ENCODE assay signal across 9 cellular contexts in genomic region chr17:4364622-4365041, GRCh38. TPM values are rescaled to one million over a fixed set of nuclear protein-coding genes. Genes with fewer than 3 reads are reported as not detected.
A peak's percentile ranks its signal among the peaks of the same experiment; 100 is the strongest.
DNase-seq lines count a peak whose midpoint lies in the region; ATAC-seq, FAIRE-seq and TF ChIP-seq lines count a peak whose summit lies in the region.
"Had no signal": no experiment of that assay in that cellular context is flagged by ENCODE, and none has a peak within 500 bp of the region (broad histone marks: within the 10 kb centered on the region; RNA-seq: fewer than 3 reads in every experiment).

No MANE protein-coding gene starts in this region.

- H3K4me1 ChIP-seq in NT2/D1 (ENCODE audit: insufficient read depth, insufficient read length) (no peaks in the 10 kb centered on the region), endocrine pancreas (ENCODE audit: control insufficient read depth, insufficient read depth, low read length) (peaks cover 9% of the 10 kb centered on the region)

- H3K36me3 Mint-ChIP-seq in CD14-positive monocyte (peaks cover 0 to 23% of the 10 kb centered on the region in 2 donors), neural crest cell (ENCODE audit: low read depth) (peaks cover 9% of the 10 kb centered on the region)

- TF ChIP-seq CTCF in CD14-positive monocyte (IDR thresholded peaks at IDR 0.05) (no peak), neural crest cell (conservative IDR thresholded peaks at IDR 0.05) (no peak)

- H3K4me3 Mint-ChIP-seq in CD14-positive monocyte (peak overlapping the region; percentile 87 to 91), neural crest cell (peak overlapping the region; percentile 98)

- H3K9me3 Mint-ChIP-seq in CD14-positive monocyte, result no peaks in the 10 kb centered on the region
- H3K9me3 Mint-ChIP-seq in neural crest cell, result no peaks in the 10 kb centered on the region

- H3K27me3 Mint-ChIP-seq in CD14-positive monocyte (ENCODE audit: low read depth in 3 of 3) (peaks cover 0 to 2% (median 0%) of the 10 kb centered on the region in 3 donors), neural crest cell (ENCODE audit: low read depth) (no peaks in the 10 kb centered on the region)

- intact Hi-C loops in CD14-positive monocyte (cut with micrococcal nuclease), result loop anchor here (5.0 kb wide), 2 partner anchors 102 to 188 kb away; partner anchors contain the start of gene ANKFY1 (in 2 of the 2)

- H3K27me3 ChIP-seq in NT2/D1 (ENCODE audit: insufficient read depth, insufficient read length) (no peaks in the 10 kb centered on the region), endocrine pancreas (ENCODE audit: control insufficient read depth, insufficient read depth, low read length) (no peaks in the 10 kb centered on the region)

- H3K9me3 ChIP-seq in NT2/D1 (ENCODE audit: insufficient read depth, low read length) (no peaks in the 10 kb centered on the region), endocrine pancreas (ENCODE audit: control insufficient read depth, low read length) (no peaks in the 10 kb centered on the region)

- FAIRE-seq in frontal cortex (lab: Jason Lieb, UNC), result no peak
- FAIRE-seq: TTC549 had no signal

- ATAC-seq in HG03039 (IDR thresholded peaks at IDR 0.05; ENCODE audit: unreplicated experiment) (no peak), GM21390 (IDR thresholded peaks at IDR 0.05; ENCODE audit: unreplicated experiment) (no peak), HG03045 (IDR thresholded peaks at IDR 0.05; ENCODE audit: unreplicated experiment) (no peak)

- H3K4me3 ChIP-seq in NT2/D1 (ENCODE audit: insufficient read length, low read depth), result peak overlapping the region; percentile 80
- H3K4me3 ChIP-seq in endocrine pancreas (ENCODE audit: control insufficient read depth, insufficient read depth, low read length), result peak overlapping the region; percentile 54

- H3K27ac Mint-ChIP-seq in CD14-positive monocyte, result peak overlapping the region; percentile 72 to 92 (median 85)
- peak overlapping the region; percentile 89 for H3K27ac Mint-ChIP-seq in neural crest cell (ENCODE audit: unreplicated experiment)

- H3K9ac ChIP-seq in NT2/D1 (ENCODE audit: insufficient read length, low read depth), result peak overlapping the region; percentile 97
- peak overlapping the region; percentile 55 for H3K9ac ChIP-seq in endocrine pancreas (ENCODE audit: control insufficient read depth, insufficient read depth, low read length)

- no peak for DNase-seq in CD14-positive monocyte (ENCODE audit: low spot score)
- DNase-seq in NT2/D1 (ENCODE audit: low read depth, low spot score), result no peak
- no peak for DNase-seq in neural crest cell (ENCODE audit: low read depth, low spot score)
- no peak for DNase-seq in frontal cortex (ENCODE audit: low spot score in 2 of 2)

- H3K36me3 ChIP-seq in NT2/D1 (ENCODE audit: insufficient read depth, insufficient read length, low read length), result peaks cover 10% of the 10 kb centered on the region
- no peaks in the 10 kb centered on the region for H3K36me3 ChIP-seq in endocrine pancreas (ENCODE audit: control insufficient read depth, insufficient read depth, low read length)

- peaks cover 24% of the 10 kb centered on the region for H3K4me1 Mint-ChIP-seq in CD14-positive monocyte
- peaks cover 28% of the 10 kb centered on the region for H3K4me1 Mint-ChIP-seq in neural crest cell

RNA-seq across cellular contexts. Expression of gene UBE2G1, which starts 1.8 kb away (rescaled TPM):
- 10 to 100 TPM; 29.3 to 41.4 TPM for polyA plus RNA-seq in CD14-positive monocyte
- 98.5 and 119 TPM in 2 replicates for total RNA-seq in neural crest cell
- 45.7 TPM for total RNA-seq in frontal cortex
